7 cellular contexts compared by ENCODE assay signal in genomic region chr1:155168105-155168445, GRCh38. TPM values are rescaled to one million over a fixed set of nuclear protein-coding genes. Genes with fewer than 3 reads are reported as not detected.
DNase-seq lines count a peak whose midpoint lies in the region; ATAC-seq, FAIRE-seq and TF ChIP-seq lines count a peak whose summit lies in the region.
"Not testable (repeated sequence)": the region's sequence is repeated elsewhere in the genome, so short reads cannot be mapped to it uniquely, and the experiment has no call there.

No MANE protein-coding gene starts in this region.

- H3K27ac Mint-ChIP-seq in CD14-positive monocyte, WTC11: not testable (repeated sequence)

- H3K36me3 ChIP-seq in HEK293 (ENCODE audit: control insufficient read depth in 2 of 2, insufficient read depth in 1 of 2, low read length in 2 of 2), result peaks cover 5 to 31% of the 10 kb centered on the region in 2 experiments; a peak in 2 of 3 replicates
- not testable (repeated sequence) for H3K36me3 ChIP-seq in PC-3 (ENCODE audit: low read depth, low read length); hepatocyte (replicated peaks; ENCODE audit: insufficient read depth, low read depth); smooth muscle cell (ENCODE audit: low read depth)
- peaks cover 35% of the 10 kb centered on the region for H3K36me3 ChIP-seq in K562 (ENCODE audit: control insufficient read depth, insufficient read depth, low read length)

- not testable (repeated sequence) for H3K9me2 ChIP-seq in PC-3 (replicated peaks; ENCODE audit: low read length); hepatocyte (replicated peaks; ENCODE audit: insufficient read depth)

- CTCF ChIA-PET in HEK293 (lab: Yijun Ruan, JAX) (interaction anchor here (0.6 to 12.2 kb wide), 34 partner anchors 9 to 744 kb away, joined by 3 to 439 read pairs (median 4); partner anchors contain the start of genes ADAM15, EFNA4, PMVK and SLC50A1), PC-3 (lab: Charles Lee) (interaction anchor here (0.7 to 2.7 kb wide), 8 partner anchors 31 to 124 kb away, joined by 3 to 57 read pairs (median 5); no protein-coding TSS in a partner anchor), WTC11 (lab: Charles Lee) (interaction anchor here (0.7 to 12.2 kb wide), 45 partner anchors 8 to 305 kb away, joined by 3 to 605 read pairs (median 8); partner anchors contain the start of genes ADAM15, CKS1B, DPM3 and EFNA1), K562 (lab: Yijun Ruan, JAX; ENCODE audit: low intra/inter-chr PET ratio) (interaction anchor here (0.7 to 4.4 kb wide), 6 partner anchors 47 to 83 kb away, joined by 3 to 59 read pairs (median 18); no protein-coding TSS in a partner anchor)

- H3K9me1 ChIP-seq in K562 (ENCODE audit: control insufficient read depth, insufficient read depth, low read length), result not testable (repeated sequence)

- H3K36me3 Mint-ChIP-seq in CD14-positive monocyte, result peaks cover 19 to 30% of the 10 kb centered on the region in 2 donors
- peaks cover 16% of the 10 kb centered on the region for H3K36me3 Mint-ChIP-seq in WTC11

- not testable (repeated sequence) for H3K4me3 ChIP-seq in HEK293 (ENCODE audit: low read depth, low read length); PC-3 (ENCODE audit: low read length); K562; hepatocyte; smooth muscle cell

- peak overlapping the region; percentile 93 for H3K4me2 ChIP-seq in PC-3 (ENCODE audit: low read length)
- not testable (repeated sequence) for H3K4me2 ChIP-seq in K562 (ENCODE audit: insufficient read depth, low read length)
- H3K4me2 ChIP-seq in hepatocyte, result peak overlapping the region; percentile 70
- H3K4me2 ChIP-seq in smooth muscle cell, result peak overlapping the region; percentile 60

- DNase-seq in CD14-positive monocyte (ENCODE audit: low spot score); PC-3; WTC11 (ENCODE audit: low spot score); K562 (ENCODE audit: extremely low read depth in 1 of 4, low spot score in 3 of 4); hepatocyte (ENCODE audit: low spot score); smooth muscle cell (lab: John Stamatoyannopoulos, UW; ENCODE audit: unreplicated experiment): not testable (repeated sequence)

- H3K4me1 ChIP-seq in HEK293 (ENCODE audit: control insufficient read depth, insufficient read depth, low read length); hepatocyte (ENCODE audit: insufficient read depth): not testable (repeated sequence)
- peaks cover 12% of the 10 kb centered on the region; the same call in 1 of the 2 replicates for H3K4me1 ChIP-seq in PC-3 (ENCODE audit: insufficient read depth, low read length)
- peaks cover 10 to 17% of the 10 kb centered on the region in 2 experiments; a peak in 4 of 5 replicates for H3K4me1 ChIP-seq in K562 (replicated peaks in 1 of 2; ENCODE audit: control insufficient read depth in 2 of 2, insufficient read depth in 2 of 2, low read length in 2 of 2)
- peaks cover 13% of the 10 kb centered on the region for H3K4me1 ChIP-seq in smooth muscle cell (ENCODE audit: low read depth)

- H3K4me1 Mint-ChIP-seq in CD14-positive monocyte (peaks cover 26% of the 10 kb centered on the region), WTC11 (peaks cover 26% of the 10 kb centered on the region)

- not testable (repeated sequence) for TF ChIP-seq POLR2A in K562 (conservative IDR thresholded peaks at IDR 0.05)

- intact Hi-C loops in CD14-positive monocyte (cut with micrococcal nuclease), result loop anchor here in 1 of 2 donors (5.0 kb wide), 1 partner anchor 41 kb away; the partner anchor contains the start of gene EFNA1
- intact Hi-C loops in PC-3 (cut with micrococcal nuclease), result not testable (repeated sequence)
- intact Hi-C loops in K562 (cut with micrococcal nuclease), result loop anchor here (5.0 kb wide), 1 partner anchor 56 kb away; no protein-coding TSS in a partner anchor

- H3K27ac ChIP-seq in HEK293 (ENCODE audit: extremely low read depth, low read depth, low read length); PC-3 (ENCODE audit: low read length); K562 (ENCODE audit: extremely low read depth, low read depth, low read length); hepatocyte; smooth muscle cell (ENCODE audit: low read depth): not testable (repeated sequence)

- H3K27me3 ChIP-seq in PC-3 (ENCODE audit: low read length); K562 (ENCODE audit: control insufficient read depth in 2 of 2, insufficient read depth in 2 of 2, low read length in 2 of 2); hepatocyte; smooth muscle cell (ENCODE audit: low read depth): not testable (repeated sequence)

- 36% methylated on average over 4 of the region's 4 CpGs for WGBS in K562 (ENCODE audit: insufficient coverage, low coverage, missing lambda C conversion rate)
- WGBS in hepatocyte (ENCODE audit: low lambda C conversion rate, missing lambda C conversion rate), result 74% methylated on average over 4 of the region's 4 CpGs
- 67% methylated on average over 4 of the region's 4 CpGs for WGBS in smooth muscle cell (ENCODE audit: low lambda C conversion rate)

- in situ Hi-C loops in K562 (cut with MboI), result loop anchor here (5.0 kb wide), 1 partner anchor 76 kb away; no protein-coding TSS in a partner anchor

- H3K9me3 Mint-ChIP-seq in CD14-positive monocyte, result peaks cover 0 to 11% (median 6%) of the 10 kb centered on the region in 7 donors
- not testable (repeated sequence) for H3K9me3 Mint-ChIP-seq in WTC11

- POLR2A ChIA-PET in HEK293 (lab: Yijun Ruan, JAX) (interaction anchor here (0.6 to 1.8 kb wide), 8 partner anchors 25 to 472 kb away, joined by 3 to 17 read pairs (median 6); partner anchors contain the start of genes ADAM15, DPM3 and SLC50A1), WTC11 (lab: Charles Lee) (interaction anchor here (0.5 to 1.3 kb wide), 4 partner anchors 17 to 77 kb away, joined by 3 to 4 read pairs (median 4); no protein-coding TSS in a partner anchor), K562 (lab: Yijun Ruan, JAX) (interaction anchor here (0.8 to 1.4 kb wide), 6 partner anchors 11 to 105 kb away, joined by 3 to 9 read pairs (median 4); no protein-coding TSS in a partner anchor)
- POLR2A ChIA-PET in PC-3 (lab: Charles Lee; ENCODE audit: unreplicated experiment), result not testable (repeated sequence)

- H3K79me2 ChIP-seq in PC-3 (ENCODE audit: low read length) (peaks cover 20% of the 10 kb centered on the region), K562 (ENCODE audit: control insufficient read depth, insufficient read depth, low read length) (peaks cover 15% of the 10 kb centered on the region), hepatocyte (peaks cover 22% of the 10 kb centered on the region), smooth muscle cell (ENCODE audit: low read depth) (peaks cover 16% of the 10 kb centered on the region)

- not testable (repeated sequence) for BruUV-seq in PC-3 (replicated peaks; lab: Mats Ljungman, UMichigan); K562 (replicated peaks; lab: Mats Ljungman, UMichigan)

- peaks cover 16 to 23% (median 22%) of the 10 kb centered on the region in 3 donors for H3K27me3 Mint-ChIP-seq in CD14-positive monocyte (ENCODE audit: low read depth in 3 of 3)
- H3K27me3 Mint-ChIP-seq in WTC11 (ENCODE audit: low read depth), result not testable (repeated sequence)

- H3F3A ChIP-seq in PC-3 (ENCODE audit: low read length, unreplicated experiment); smooth muscle cell (ENCODE audit: low read depth): not testable (repeated sequence)

- H4K20me1 ChIP-seq in PC-3 (ENCODE audit: low read length); K562 (replicated peaks; ENCODE audit: control insufficient read depth, insufficient read depth, low read length); hepatocyte (ENCODE audit: insufficient read depth, poor library complexity, severe bottlenecking); smooth muscle cell (ENCODE audit: low read depth): not testable (repeated sequence)

- not testable (repeated sequence) for ATAC-seq in PC-3, WTC11, K562

- not testable (repeated sequence) for H3K9ac ChIP-seq in PC-3 (ENCODE audit: low read length); K562 (ENCODE audit: insufficient read depth in 1 of 2, low read depth in 2 of 2, low read length in 2 of 2); smooth muscle cell (ENCODE audit: low read depth)

- not testable (repeated sequence) for TF ChIP-seq RAD21 in K562 (CRISPR knock-in tag; conservative IDR thresholded peaks at IDR 0.05 in 1 of 2, IDR thresholded peaks at IDR 0.05 in 1 of 2)

- FAIRE-seq in K562 (lab: Jason Lieb, UNC), result not testable (repeated sequence)

- H3K4me3 Mint-ChIP-seq in CD14-positive monocyte, result not testable (repeated sequence)
- H3K4me3 Mint-ChIP-seq in WTC11, result peak overlapping the region; percentile 89

- not testable (repeated sequence) for H3K9me3 ChIP-seq in HEK293 (ENCODE audit: control insufficient read depth, insufficient read depth, low read depth, low read length); PC-3 (ENCODE audit: low read length); K562 (replicated peaks; ENCODE audit: control insufficient read depth, insufficient read depth, low read depth, low read length); hepatocyte (ENCODE audit: low read depth); smooth muscle cell (replicated peaks; ENCODE audit: low read depth)

- TF ChIP-seq EP300 in K562 (IDR thresholded peaks at IDR 0.05; ENCODE audit: low read length), result not testable (repeated sequence)

- peak; percentile 14 for TF ChIP-seq CTCF in CD14-positive monocyte (IDR thresholded peaks at IDR 0.05)
- not testable (repeated sequence) for TF ChIP-seq CTCF in HEK293 (tag by site-specific recombination; IDR thresholded peaks at IDR 0.05); PC-3 (conservative IDR thresholded peaks at IDR 0.05; ENCODE audit: low read depth, low read length); WTC11 (IDR thresholded peaks at IDR 0.05); K562 (IDR thresholded peaks at IDR 0.05 in 2 of 3, conservative IDR thresholded peaks at IDR 0.05 in 1 of 3; ENCODE audit: insufficient read depth in 2 of 3, low read depth in 1 of 3, low read length in 3 of 3); hepatocyte (IDR thresholded peaks at IDR 0.05; ENCODE audit: poor library complexity); smooth muscle cell (IDR thresholded peaks at IDR 0.05; ENCODE audit: borderline replicate concordance, insufficient read depth, poor library complexity, severe bottlenecking)

- H2AFZ ChIP-seq in PC-3 (ENCODE audit: low read length); K562 (ENCODE audit: low read depth, low read length); hepatocyte; smooth muscle cell (ENCODE audit: low read depth): not testable (repeated sequence)

RNA-seq across cellular contexts. Expression of gene KRTCAP2, which starts 5.0 kb away (rescaled TPM):
- 100 to 1,000 TPM; 247 to 256 TPM for polyA plus RNA-seq in CD14-positive monocyte
- total RNA-seq in PC-3 (2014; rRNA removed), result 241 and 257 TPM in 2 replicates
- total RNA-seq in WTC11 (2021), result 104 to 161 TPM (median 147 TPM) in 3 replicates
- 114 and 195 TPM in 2 replicates for total RNA-seq in K562 (2011; cell fraction: chromatin; rRNA removed; ENCODE audit: low replicate concordance)
- 338 and 376 TPM in 2 replicates for total RNA-seq in K562 (2011; cell fraction: nucleolus; rRNA removed)
- total RNA-seq in K562 (2011; cell fraction: nucleoplasm; rRNA removed), result 298 TPM in 2 replicates
- total RNA-seq in K562 (2014; rRNA removed), result 211 and 255 TPM in 2 replicates
- total RNA-seq in K562 (2014; rRNA removed; fragmentation: Illumina TruSeq; extraction: Trizol), result 226 and 244 TPM in 2 replicates
- 290 and 294 TPM in 2 replicates for total RNA-seq in K562 (2015; rRNA removed; fragmentation: Illumina TruSeq; extraction: Trizol)
- 243 and 253 TPM in 2 replicates for total RNA-seq in K562 (2021)
- 129 and 178 TPM in 2 replicates for polyA plus RNA-seq in K562 (2011; rRNA removed)
- 462 and 551 TPM in 2 replicates for polyA plus RNA-seq in K562 (2011; cell fraction: cytosol; rRNA removed)
- 206 and 232 TPM in 2 replicates for polyA plus RNA-seq in K562 (2011; cell fraction: nucleus; rRNA removed)
- polyA plus RNA-seq in K562 (2012), result 327 and 494 TPM in 2 replicates
- polyA plus RNA-seq in K562 (2014; fragmentation: Illumina TruSeq; extraction: Trizol), result 418 and 443 TPM in 2 replicates
- polyA plus RNA-seq in K562 (2014; fragmentation: Nextera tagmentation; extraction: Ambion mirVana), result 100 to 1,000 TPM; 429 to 436 TPM
- polyA plus RNA-seq in K562 (2014; rRNA removed), result 126 and 196 TPM in 2 replicates
- polyA minus RNA-seq in K562 (2011; rRNA and poly(A)+ RNA removed), result 153 and 212 TPM in 2 replicates
- 167 and 266 TPM in 2 replicates for polyA minus RNA-seq in K562 (2011; cell fraction: cytosol; rRNA and poly(A)+ RNA removed)
- 51.4 and 83.0 TPM in 2 replicates for polyA minus RNA-seq in K562 (2011; cell fraction: nucleus; rRNA and poly(A)+ RNA removed)
- total RNA-seq in hepatocyte, result 191 and 209 TPM in 2 replicates
- 440 and 454 TPM in 2 replicates for polyA plus RNA-seq in hepatocyte
- 192 and 283 TPM in 2 replicates for total RNA-seq in smooth muscle cell
- polyA plus RNA-seq in smooth muscle cell, result 607 and 642 TPM in 2 replicates

RNA-seq across cellular contexts. Expression of gene TRIM46, which starts 5.6 kb away (rescaled TPM):
- polyA plus RNA-seq in CD14-positive monocyte (not detected), K562 (2011; rRNA removed) (0.08 and 0.12 TPM in 2 replicates), K562 (2014; fragmentation: Illumina TruSeq; extraction: Trizol) (0.15 and 0.18 TPM in 2 replicates), K562 (2014; fragmentation: Nextera tagmentation; extraction: Ambion mirVana) (not detected), K562 (2014; rRNA removed) (0.11 and 0.41 TPM in 2 replicates), hepatocyte (1.9 and 2.1 TPM in 2 replicates), smooth muscle cell (3.6 and 4.3 TPM in 2 replicates)
- total RNA-seq in PC-3 (2014; rRNA removed) (4.1 and 5.4 TPM in 2 replicates), WTC11 (2021) (20.3 to 22.1 TPM (median 21.4 TPM) in 3 replicates), K562 (2014; rRNA removed) (0.04 and 0.05 TPM in 2 replicates), K562 (2014; rRNA removed; fragmentation: Illumina TruSeq; extraction: Trizol) (not detected in 2 replicates), K562 (2015; rRNA removed; fragmentation: Illumina TruSeq; extraction: Trizol) (0.14 TPM in 1 of 2 replicates, not detected in the other), K562 (2021) (0.22 and 0.60 TPM in 2 replicates), hepatocyte (1.1 and 1.2 TPM in 2 replicates), smooth muscle cell (1.5 and 3.8 TPM in 2 replicates)
- 0.95 and 1.8 TPM in 2 replicates for total RNA-seq in K562 (2011; cell fraction: chromatin; rRNA removed; ENCODE audit: low replicate concordance)
- 0.67 and 0.92 TPM in 2 replicates for total RNA-seq in K562 (2011; cell fraction: nucleolus; rRNA removed)
- total RNA-seq in K562 (2011; cell fraction: nucleoplasm; rRNA removed), result 0.66 and 1.1 TPM in 2 replicates
- 0.13 and 0.18 TPM in 2 replicates for polyA plus RNA-seq in K562 (2011; cell fraction: cytosol; rRNA removed)
- polyA plus RNA-seq in K562 (2011; cell fraction: nucleus; rRNA removed), result 0.59 and 0.64 TPM in 2 replicates
- polyA plus RNA-seq in K562 (2012), result 0.16 and 0.29 TPM in 2 replicates
- polyA minus RNA-seq in K562 (2011; rRNA and poly(A)+ RNA removed), result 0.09 TPM in 1 of 2 replicates, not detected in the other
- not detected in 2 replicates for polyA minus RNA-seq in K562 (2011; cell fraction: cytosol; rRNA and poly(A)+ RNA removed)
- 0.13 TPM in 1 of 2 replicates, not detected in the other for polyA minus RNA-seq in K562 (2011; cell fraction: nucleus; rRNA and poly(A)+ RNA removed)

RNA-seq across cellular contexts. Expression of gene DPM3, which starts 27.7 kb away (rescaled TPM):
- polyA plus RNA-seq in CD14-positive monocyte, result 100 to 1,000 TPM in 1 of 2 donors, 10 to 100 TPM in 1; 99.9 to 141 TPM
- total RNA-seq in PC-3 (2014; rRNA removed), result 53.6 and 74.3 TPM in 2 replicates
- total RNA-seq in WTC11 (2021), result 70.6 to 79.8 TPM (median 73.5 TPM) in 3 replicates
- total RNA-seq in K562 (2011; cell fraction: chromatin; rRNA removed; ENCODE audit: low replicate concordance), result 7.1 and 27.9 TPM in 2 replicates
- 73.0 and 77.4 TPM in 2 replicates for total RNA-seq in K562 (2011; cell fraction: nucleolus; rRNA removed)
- total RNA-seq in K562 (2011; cell fraction: nucleoplasm; rRNA removed), result 47.4 and 60.5 TPM in 2 replicates
- 41.3 and 45.1 TPM in 2 replicates for total RNA-seq in K562 (2014; rRNA removed)
- 1.8 and 3.7 TPM in 2 replicates for total RNA-seq in K562 (2014; rRNA removed; fragmentation: Illumina TruSeq; extraction: Trizol)
- total RNA-seq in K562 (2015; rRNA removed; fragmentation: Illumina TruSeq; extraction: Trizol), result 34.2 and 40.0 TPM in 2 replicates
- total RNA-seq in K562 (2021), result 92.1 and 94.2 TPM in 2 replicates
- polyA plus RNA-seq in K562 (2011; rRNA removed), result 27.1 and 62.3 TPM in 2 replicates
- 209 and 283 TPM in 2 replicates for polyA plus RNA-seq in K562 (2011; cell fraction: cytosol; rRNA removed)
- 63.1 and 75.1 TPM in 2 replicates for polyA plus RNA-seq in K562 (2011; cell fraction: nucleus; rRNA removed)
- polyA plus RNA-seq in K562 (2012), result 123 and 131 TPM in 2 replicates
- polyA plus RNA-seq in K562 (2014; fragmentation: Illumina TruSeq; extraction: Trizol), result 8.6 and 59.7 TPM in 2 replicates
- polyA plus RNA-seq in K562 (2014; fragmentation: Nextera tagmentation; extraction: Ambion mirVana), result 10 to 100 TPM; 12.6 to 36.4 TPM
- 120 and 141 TPM in 2 replicates for polyA plus RNA-seq in K562 (2014; rRNA removed)
- polyA minus RNA-seq in K562 (2011; rRNA and poly(A)+ RNA removed), result 6.0 and 10.0 TPM in 2 replicates
- 11.5 and 13.6 TPM in 2 replicates for polyA minus RNA-seq in K562 (2011; cell fraction: cytosol; rRNA and poly(A)+ RNA removed)
- polyA minus RNA-seq in K562 (2011; cell fraction: nucleus; rRNA and poly(A)+ RNA removed), result 12.2 and 13.9 TPM in 2 replicates
- total RNA-seq in hepatocyte, result 94.2 and 121 TPM in 2 replicates
- polyA plus RNA-seq in hepatocyte, result 84.1 and 96.3 TPM in 2 replicates
- total RNA-seq in smooth muscle cell, result 51.5 and 69.1 TPM in 2 replicates
- 75.8 and 79.9 TPM in 2 replicates for polyA plus RNA-seq in smooth muscle cell

RNA-seq across cellular contexts. Expression of gene SLC50A1, which starts 32.4 kb away (rescaled TPM):
- polyA plus RNA-seq in CD14-positive monocyte (10 to 100 TPM; 49.4 to 50.8 TPM), K562 (2011; rRNA removed) (88.3 and 91.9 TPM in 2 replicates), K562 (2014; fragmentation: Illumina TruSeq; extraction: Trizol) (86.2 and 96.6 TPM in 2 replicates), K562 (2014; fragmentation: Nextera tagmentation; extraction: Ambion mirVana) (100 to 1,000 TPM; 103 to 132 TPM), K562 (2014; rRNA removed) (91.7 and 99.4 TPM in 2 replicates), hepatocyte (111 and 115 TPM in 2 replicates), smooth muscle cell (98.0 and 109 TPM in 2 replicates)
- total RNA-seq in PC-3 (2014; rRNA removed) (59.2 and 75.2 TPM in 2 replicates), WTC11 (2021) (39.0 to 47.8 TPM (median 46.0 TPM) in 3 replicates), K562 (2014; rRNA removed) (59.2 and 68.1 TPM in 2 replicates), K562 (2014; rRNA removed; fragmentation: Illumina TruSeq; extraction: Trizol) (52.2 and 58.7 TPM in 2 replicates), K562 (2015; rRNA removed; fragmentation: Illumina TruSeq; extraction: Trizol) (62.7 and 64.0 TPM in 2 replicates), K562 (2021) (46.5 and 50.0 TPM in 2 replicates), hepatocyte (75.3 and 88.6 TPM in 2 replicates), smooth muscle cell (44.5 and 44.7 TPM in 2 replicates)
- total RNA-seq in K562 (2011; cell fraction: chromatin; rRNA removed; ENCODE audit: low replicate concordance), result 42.6 and 72.0 TPM in 2 replicates
- 92.6 and 100 TPM in 2 replicates for total RNA-seq in K562 (2011; cell fraction: nucleolus; rRNA removed)
- 93.1 and 101 TPM in 2 replicates for total RNA-seq in K562 (2011; cell fraction: nucleoplasm; rRNA removed)
- polyA plus RNA-seq in K562 (2011; cell fraction: cytosol; rRNA removed), result 161 TPM in 2 replicates
- 30.6 and 31.3 TPM in 2 replicates for polyA plus RNA-seq in K562 (2011; cell fraction: nucleus; rRNA removed)
- 55.7 and 78.0 TPM in 2 replicates for polyA plus RNA-seq in K562 (2012)
- polyA minus RNA-seq in K562 (2011; rRNA and poly(A)+ RNA removed), result 36.3 and 45.8 TPM in 2 replicates
- 23.1 and 29.2 TPM in 2 replicates for polyA minus RNA-seq in K562 (2011; cell fraction: cytosol; rRNA and poly(A)+ RNA removed)
- polyA minus RNA-seq in K562 (2011; cell fraction: nucleus; rRNA and poly(A)+ RNA removed), result 8.1 and 9.3 TPM in 2 replicates

RNA-seq across cellular contexts. Expression of gene THBS3, which starts 39.6 kb away (rescaled TPM):
- polyA plus RNA-seq in CD14-positive monocyte, result 1 to 10 TPM; 3.2 to 5.3 TPM
- 12.0 and 13.0 TPM in 2 replicates for total RNA-seq in PC-3 (2014; rRNA removed)
- 4.0 to 5.3 TPM (median 5.3 TPM) in 3 replicates for total RNA-seq in WTC11 (2021)
- total RNA-seq in K562 (2011; cell fraction: chromatin; rRNA removed; ENCODE audit: low replicate concordance), result 41.1 and 69.3 TPM in 2 replicates
- 30.0 and 35.2 TPM in 2 replicates for total RNA-seq in K562 (2011; cell fraction: nucleolus; rRNA removed)
- total RNA-seq in K562 (2011; cell fraction: nucleoplasm; rRNA removed), result 23.9 and 24.2 TPM in 2 replicates
- 2.5 and 3.2 TPM in 2 replicates for total RNA-seq in K562 (2014; rRNA removed)
- 2.0 and 2.4 TPM in 2 replicates for total RNA-seq in K562 (2014; rRNA removed; fragmentation: Illumina TruSeq; extraction: Trizol)
- total RNA-seq in K562 (2015; rRNA removed; fragmentation: Illumina TruSeq; extraction: Trizol), result 3.1 and 3.4 TPM in 2 replicates
- 3.3 and 5.0 TPM in 2 replicates for total RNA-seq in K562 (2021)
- 5.8 and 6.8 TPM in 2 replicates for polyA plus RNA-seq in K562 (2011; rRNA removed)
- 4.3 and 5.3 TPM in 2 replicates for polyA plus RNA-seq in K562 (2011; cell fraction: cytosol; rRNA removed)
- 48.2 and 56.8 TPM in 2 replicates for polyA plus RNA-seq in K562 (2011; cell fraction: nucleus; rRNA removed)
- 6.7 and 14.3 TPM in 2 replicates for polyA plus RNA-seq in K562 (2012)
- 2.5 and 3.2 TPM in 2 replicates for polyA plus RNA-seq in K562 (2014; fragmentation: Illumina TruSeq; extraction: Trizol)
- under 1 TPM; 0.59 to 0.89 TPM for polyA plus RNA-seq in K562 (2014; fragmentation: Nextera tagmentation; extraction: Ambion mirVana)
- 6.6 and 8.3 TPM in 2 replicates for polyA plus RNA-seq in K562 (2014; rRNA removed)
- polyA minus RNA-seq in K562 (2011; rRNA and poly(A)+ RNA removed), result 4.6 TPM in 2 replicates
- polyA minus RNA-seq in K562 (2011; cell fraction: cytosol; rRNA and poly(A)+ RNA removed), result 2.0 and 2.3 TPM in 2 replicates
- 7.3 and 8.8 TPM in 2 replicates for polyA minus RNA-seq in K562 (2011; cell fraction: nucleus; rRNA and poly(A)+ RNA removed)
- 19.8 and 20.3 TPM in 2 replicates for total RNA-seq in hepatocyte
- 39.9 and 41.6 TPM in 2 replicates for polyA plus RNA-seq in hepatocyte
- 17.2 and 28.5 TPM in 2 replicates for total RNA-seq in smooth muscle cell
- 15.7 and 20.1 TPM in 2 replicates for polyA plus RNA-seq in smooth muscle cell
